ENCODE assay signal across 17 cellular contexts in the genomic region with DNA sequence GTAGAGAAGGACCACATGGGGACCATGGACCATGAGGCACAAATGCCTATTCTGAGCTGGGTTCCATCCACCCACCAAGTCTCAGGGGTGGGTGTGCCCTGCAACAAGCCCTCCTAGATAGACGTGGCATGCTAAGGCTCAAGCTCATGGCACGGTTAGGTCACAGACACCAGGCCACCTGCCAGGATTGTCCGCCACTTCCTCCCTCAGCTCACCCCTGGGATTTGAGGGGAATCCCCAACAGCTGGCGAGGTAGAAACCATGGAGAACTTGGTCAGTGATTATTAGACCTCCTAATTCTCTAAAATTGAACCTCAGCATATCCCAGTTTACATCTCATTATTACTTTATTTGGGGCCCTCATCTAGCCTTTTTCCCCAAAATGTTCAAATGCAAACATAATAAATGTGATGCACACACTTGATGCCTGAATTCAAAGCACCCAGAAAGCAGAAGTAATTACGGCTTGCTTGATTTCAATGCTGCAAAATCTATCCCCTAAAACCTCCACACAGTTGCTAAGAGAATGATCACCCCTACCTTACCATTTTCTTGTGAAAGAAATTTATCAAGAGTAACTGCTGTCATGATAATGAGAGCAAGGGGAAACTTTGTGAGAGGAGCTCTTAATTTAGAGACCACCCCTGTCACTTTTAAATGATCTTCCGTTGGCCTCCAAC.
DNase-seq lines count a peak whose midpoint lies in the region; ATAC-seq and TF ChIP-seq lines count a peak whose summit lies in the region.
"Had no signal": no experiment of that assay in that cellular context is flagged by ENCODE, and none has a peak within 500 bp of the region (broad histone marks: within the 10 kb centered on the region; RNA-seq: fewer than 3 reads in every experiment).

No MANE protein-coding gene starts in this region.

- no peaks in the 10 kb centered on the region for H3K27me3 Mint-ChIP-seq in progenitor cell of endocrine pancreas

- ATAC-seq in HG02678 (IDR thresholded peaks at IDR 0.05; ENCODE audit: unreplicated experiment) (peak; percentile 93), HG03521 (IDR thresholded peaks at IDR 0.05; ENCODE audit: unreplicated experiment) (peak; percentile 62), HG02840 (IDR thresholded peaks at IDR 0.05; ENCODE audit: low FRiP score, unreplicated experiment) (no peak)
- ATAC-seq: heart left ventricle, right cardiac atrium had no signal

- no peak overlapping the region for H3K27ac ChIP-seq in hepatocyte
- H3K27ac ChIP-seq: breast epithelium, esophagus muscularis mucosa, heart left ventricle, testis had no signal

- DNase-seq in GM19238 (ENCODE audit: insufficient read length, low spot score) = peak; percentile 7
- no peak for DNase-seq in NCI-H1930 (lab: John Stamatoyannopoulos, UW)
- no peak for DNase-seq in progenitor cell of endocrine pancreas (ENCODE audit: low spot score, unreplicated experiment)
- DNase-seq in hepatocyte (ENCODE audit: low spot score) = no peak
- DNase-seq: activated CD4-positive, alpha-beta memory T cell treated with anti-CD3 and anti-CD28 coated beads for 36 hours; activated T-cell treated with anti-CD3 and anti-CD28 coated beads, Interleukin-2, amount 50 U/mL, for 48 hours; heart left ventricle; NCI-H1092 treated with DMSO at 0.1 percent for 48 hours; NCI-H748 treated with DMSO at 0.1 percent for 48 hours; right cardiac atrium; testis had no signal

- H3K4me3 Mint-ChIP-seq in progenitor cell of endocrine pancreas (ENCODE audit: low read depth) = no peak overlapping the region
- H3K4me3 Mint-ChIP-seq: activated CD4-positive, alpha-beta memory T cell treated with anti-CD3 and anti-CD28 coated beads for 36 hours; CD14-positive monocyte had no signal

- no peaks in the 10 kb centered on the region for H4K20me1 ChIP-seq in hepatocyte (ENCODE audit: insufficient read depth, poor library complexity, severe bottlenecking)

- H3K79me2 ChIP-seq in hepatocyte = no peaks in the 10 kb centered on the region

- H3K27me3 ChIP-seq in hepatocyte = no peaks in the 10 kb centered on the region
- H3K27me3 ChIP-seq: breast epithelium, esophagus muscularis mucosa, testis had no signal

- H3K27ac Mint-ChIP-seq in progenitor cell of endocrine pancreas = no peak overlapping the region
- H3K27ac Mint-ChIP-seq: activated CD4-positive, alpha-beta memory T cell treated with anti-CD3 and anti-CD28 coated beads for 36 hours; CD14-positive monocyte had no signal

- 91% methylated on average over 6 of the region's 6 CpGs for WGBS in hepatocyte (ENCODE audit: low lambda C conversion rate, missing lambda C conversion rate)

- no peaks in the 10 kb centered on the region for H3K36me3 Mint-ChIP-seq in progenitor cell of endocrine pancreas (ENCODE audit: insufficient read depth)
- H3K36me3 Mint-ChIP-seq: activated CD4-positive, alpha-beta memory T cell treated with anti-CD3 and anti-CD28 coated beads for 36 hours; CD14-positive monocyte had no signal

- no peaks in the 10 kb centered on the region for H3K36me3 ChIP-seq in hepatocyte (replicated peaks; ENCODE audit: insufficient read depth, low read depth)
- H3K36me3 ChIP-seq: breast epithelium, esophagus muscularis mucosa, heart left ventricle had no signal

- H3K4me3 ChIP-seq in hepatocyte = no peak overlapping the region
- H3K4me3 ChIP-seq: breast epithelium, esophagus muscularis mucosa, heart left ventricle had no signal

- no peak overlapping the region for H2AFZ ChIP-seq in hepatocyte

- H3K9me2 ChIP-seq in hepatocyte (replicated peaks; ENCODE audit: insufficient read depth) = no peaks in the 10 kb centered on the region

- H3K4me1 Mint-ChIP-seq in progenitor cell of endocrine pancreas (ENCODE audit: low read depth) = no peaks in the 10 kb centered on the region
- H3K4me1 Mint-ChIP-seq: CD14-positive monocyte had no signal

- H3K9me3 ChIP-seq in hepatocyte (ENCODE audit: low read depth) = no peaks in the 10 kb centered on the region
- H3K9me3 ChIP-seq: breast epithelium, esophagus muscularis mucosa, heart left ventricle, testis had no signal

- no peaks in the 10 kb centered on the region for H3K4me1 ChIP-seq in hepatocyte (ENCODE audit: insufficient read depth)
- H3K4me1 ChIP-seq: breast epithelium, esophagus muscularis mucosa, heart left ventricle, testis had no signal

- no peak overlapping the region for H3K4me2 ChIP-seq in hepatocyte

- TF ChIP-seq CTCF in progenitor cell of endocrine pancreas (IDR thresholded peaks at IDR 0.05; ENCODE audit: unreplicated experiment) = no peak
- no peak for TF ChIP-seq CTCF in hepatocyte (IDR thresholded peaks at IDR 0.05; ENCODE audit: poor library complexity)

- H3K9me3 Mint-ChIP-seq in progenitor cell of endocrine pancreas (ENCODE audit: low read depth) = no peaks in the 10 kb centered on the region
- H3K9me3 Mint-ChIP-seq: activated CD4-positive, alpha-beta memory T cell treated with anti-CD3 and anti-CD28 coated beads for 36 hours had no signal
